In the genomic region with DNA sequence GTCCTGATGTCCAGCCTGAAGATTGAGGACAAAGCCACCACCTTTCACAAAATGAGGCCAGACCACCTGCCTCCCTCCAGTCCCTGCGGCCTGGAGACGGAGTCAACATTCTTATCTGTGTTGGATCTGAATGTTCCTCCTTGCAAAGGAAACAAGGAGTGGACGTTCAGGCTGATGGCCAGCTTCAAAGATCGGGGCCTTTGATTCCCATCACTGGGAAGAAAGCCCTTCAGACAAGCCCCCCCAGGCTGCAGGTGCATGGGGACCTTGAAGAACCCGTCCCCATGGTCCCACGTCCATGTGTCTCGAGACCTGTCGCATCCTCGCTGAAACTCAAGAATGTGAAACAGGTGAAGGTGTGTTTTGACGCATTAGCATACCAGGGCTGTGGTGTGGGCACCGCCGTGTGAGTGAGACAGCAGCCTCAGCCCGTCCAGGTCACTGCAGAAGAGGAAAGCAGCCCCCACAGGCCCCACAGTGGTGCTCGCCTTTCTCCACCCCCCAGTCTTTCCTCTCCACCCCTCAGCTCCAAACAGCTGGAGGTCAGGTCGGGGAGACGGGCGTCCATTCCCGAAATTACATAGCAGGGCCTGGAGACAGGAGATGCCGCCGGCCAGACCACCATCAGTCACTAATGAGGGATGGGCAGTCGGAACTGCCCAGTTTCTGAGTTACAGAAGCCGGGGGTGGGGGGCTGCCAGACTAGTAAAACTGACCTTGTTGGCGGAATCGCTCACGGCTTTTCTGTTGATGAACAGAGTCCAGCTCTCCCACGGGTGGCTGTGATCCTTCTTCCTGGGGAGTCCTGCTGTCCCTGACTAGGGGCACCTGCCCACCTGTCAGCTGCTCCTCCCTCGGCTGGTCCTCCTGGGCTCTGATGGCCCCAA, we compare ENCODE assay signal across 8 cellular contexts. TPM values are rescaled to one million over a fixed set of nuclear protein-coding genes. Genes with fewer than 3 reads are reported as not detected.
A peak's percentile ranks its signal among the peaks of the same experiment; 100 is the strongest.
DNase-seq lines count a peak whose midpoint lies in the region; ATAC-seq and TF ChIP-seq lines count a peak whose summit lies in the region.

No MANE protein-coding gene starts in this region.

- H3K4me3 Mint-ChIP-seq in CD8-positive, alpha-beta memory T cell = peak overlapping the region in 6 of 7 donors; percentile 44 to 98 (median 91)

- WGBS in esophagus squamous epithelium, 2 donors = 62 to 77% methylated on average over 10 to 12 of the region's 27 CpGs

- H3K9me3 ChIP-seq in CD8-positive, alpha-beta memory T cell (ENCODE audit: low read length) = no peaks in the 10 kb centered on the region
- H3K9me3 ChIP-seq in Panc1 (ENCODE audit: control insufficient read depth, insufficient read depth, low read depth, low read length) (no peaks in the 10 kb centered on the region), esophagus squamous epithelium (no peaks in the 10 kb centered on the region), parathyroid adenoma (ENCODE audit: control insufficient read depth, low read length) (no peaks in the 10 kb centered on the region)

- H3K36me3 ChIP-seq in CD8-positive, alpha-beta memory T cell (ENCODE audit: insufficient read depth, low read length) = peaks cover 12% of the 10 kb centered on the region
- H3K36me3 ChIP-seq in Panc1 (ENCODE audit: control insufficient read depth, insufficient read depth, low read length) (peaks cover 5% of the 10 kb centered on the region), esophagus squamous epithelium (peaks cover 0 to 28% (median 0%) of the 10 kb centered on the region in 3 donors), parathyroid adenoma (ENCODE audit: control insufficient read depth, insufficient read depth, low read length) (no peaks in the 10 kb centered on the region)

- BruUV-seq in Panc1 (replicated peaks; lab: Mats Ljungman, UMichigan) = no TSS peak

- H3K4me1 Mint-ChIP-seq in CD8-positive, alpha-beta memory T cell = peaks cover 30 to 32% (median 32%) of the 10 kb centered on the region in 3 donors

- peaks cover 6 to 33% (median 8%) of the 10 kb centered on the region in 3 donors for H3K36me3 Mint-ChIP-seq in CD8-positive, alpha-beta memory T cell

- peak overlapping the region; percentile 99 for H3K4me2 ChIP-seq in parathyroid adenoma (ENCODE audit: low read length)

- DNase-seq in CD8-positive, alpha-beta memory T cell = no peak
- no peak for DNase-seq in Panc1 (ENCODE audit: low read depth, low spot score)
- no peak for DNase-seq in esophagus squamous epithelium (lab: John Stamatoyannopoulos, UW)
- DNase-seq in stimulated activated CD4-positive, alpha-beta T cell treated with anti-CD3 and anti-CD28 coated beads, Interleukin-4, amount 100 ng/mL, for 4 hours = no peak
- no peak for DNase-seq in NCI-H82 (lab: John Stamatoyannopoulos, UW)
- no peak for DNase-seq in SIG-M5 treated with dmso at 0.1 percent for 504 hours (lab: John Stamatoyannopoulos, UW; ENCODE audit: unreplicated experiment)

- peaks cover 37% of the 10 kb centered on the region for H3K4me1 ChIP-seq in CD8-positive, alpha-beta memory T cell (ENCODE audit: insufficient read depth, low read length)
- H3K4me1 ChIP-seq in Panc1 (ENCODE audit: control insufficient read depth, insufficient read depth, low read length) (peaks cover 44% of the 10 kb centered on the region), esophagus squamous epithelium (peaks cover 26 to 52% (median 37%) of the 10 kb centered on the region in 3 donors), parathyroid adenoma (peaks cover 18% of the 10 kb centered on the region)

- POLR2A ChIA-PET in CD8-positive, alpha-beta memory T cell (lab: Charles Lee) = interaction anchor here (0.6 to 1.4 kb wide), 7 partner anchors 9 to 252 kb away, joined by 3 to 7 read pairs (median 3); partner anchors contain the start of gene CENPX
- POLR2A ChIA-PET in Panc1 (lab: Charles Lee) = no interaction called here

- H3K27me3 Mint-ChIP-seq in CD8-positive, alpha-beta memory T cell = peaks cover 0 to 1% of the 10 kb centered on the region in 2 donors

- no peaks in the 10 kb centered on the region for H3K27me3 ChIP-seq in CD8-positive, alpha-beta memory T cell (ENCODE audit: insufficient read depth, low read length, poor library complexity, severe bottlenecking)
- H3K27me3 ChIP-seq in Panc1 (ENCODE audit: control insufficient read depth, insufficient read depth, low read length) (no peaks in the 10 kb centered on the region), esophagus squamous epithelium (no peaks in the 10 kb centered on the region), parathyroid adenoma (ENCODE audit: control insufficient read depth, insufficient read depth, low read length) (no peaks in the 10 kb centered on the region)

- H3K4me3 ChIP-seq in CD8-positive, alpha-beta memory T cell (ENCODE audit: low read length) = peak overlapping the region; percentile 55
- H3K4me3 ChIP-seq in Panc1 (ENCODE audit: low read depth in 2 of 2, low read length in 2 of 2) = peak overlapping the region; percentile 66 to 80
- peak overlapping the region; percentile 94 to 99 (median 96) for H3K4me3 ChIP-seq in esophagus squamous epithelium
- H3K4me3 ChIP-seq in parathyroid adenoma (ENCODE audit: low read depth, low read length) = peak overlapping the region; percentile 79

- no peak for ATAC-seq in Panc1
- ATAC-seq in HG03439 (IDR thresholded peaks at IDR 0.05; ENCODE audit: unreplicated experiment) = no peak

- TF ChIP-seq POLR2A in esophagus squamous epithelium (IDR thresholded peaks at IDR 0.05) = no peak

- H3K27ac Mint-ChIP-seq in CD8-positive, alpha-beta memory T cell = peak overlapping the region in 7 of 8 donors; percentile 29 to 98 (median 75)

- in situ Hi-C loops in Panc1 (cut with HindIII; ENCODE audit: low pct_unique_long_range_greater_than_20kb, low sequenced_read_pairs) = no loop called here

- peaks cover 40% of the 10 kb centered on the region for H3K79me2 ChIP-seq in parathyroid adenoma

- TF ChIP-seq CTCF in Panc1 (IDR thresholded peaks at IDR 0.05) (no peak), esophagus squamous epithelium (IDR thresholded peaks at IDR 0.05) (no peak), parathyroid adenoma (IDR thresholded peaks at IDR 0.05) (no peak)

- H3K9me3 Mint-ChIP-seq in CD8-positive, alpha-beta memory T cell = no peaks in the 10 kb centered on the region

- peak overlapping the region; percentile 76 for H3K27ac ChIP-seq in CD8-positive, alpha-beta memory T cell (ENCODE audit: low read depth, low read length)
- H3K27ac ChIP-seq in Panc1 (ENCODE audit: low read length) = peak overlapping the region; percentile 82
- peak overlapping the region; percentile 100 for H3K27ac ChIP-seq in esophagus squamous epithelium
- H3K27ac ChIP-seq in parathyroid adenoma = peak overlapping the region; percentile 98

- intact Hi-C loops in Panc1 (cut with micrococcal nuclease; ENCODE audit: unreplicated experiment) = no loop called here
- intact Hi-C loops in esophagus squamous epithelium (cut with DNase I) = no loop called here

- CTCF ChIA-PET in CD8-positive, alpha-beta memory T cell (lab: Charles Lee) = interaction anchor here (0.9 to 1.4 kb wide), 3 partner anchors 18 to 38 kb away, joined by 3 to 4 read pairs (median 3); no protein-coding TSS in a partner anchor
- CTCF ChIA-PET in Panc1 (lab: Charles Lee) = no interaction called here

- peak overlapping the region; percentile 100 for H2AFZ ChIP-seq in parathyroid adenoma

- H3K9ac ChIP-seq in parathyroid adenoma = peak overlapping the region; percentile 65

RNA-seq across cellular contexts. Expression of gene CSNK1D, which starts 0.9 kb away (rescaled TPM):
- 100 to 1,000 TPM; 129 to 141 TPM for total RNA-seq in CD8-positive, alpha-beta memory T cell
- 74.6 TPM for polyA plus RNA-seq in CD8-positive, alpha-beta memory T cell
- total RNA-seq in Panc1 (2021; ENCODE audit: unreplicated experiment) (234 TPM), esophagus squamous epithelium (100 to 1,000 TPM in 1 of 4 donors, 10 to 100 TPM in 3; 24.6 to 102 (median 57.1) TPM)
- 316 TPM for polyA plus RNA-seq in Panc1 (2012; ENCODE audit: insufficient read length)

RNA-seq across cellular contexts. Expression of gene CD7, which starts 43.0 kb away (rescaled TPM):
- total RNA-seq in CD8-positive, alpha-beta memory T cell = 100 to 1,000 TPM; 186 to 190 TPM
- 193 TPM for polyA plus RNA-seq in CD8-positive, alpha-beta memory T cell
- 0.77 TPM for total RNA-seq in Panc1 (2021; ENCODE audit: unreplicated experiment)
- 0.27 TPM for polyA plus RNA-seq in Panc1 (2012; ENCODE audit: insufficient read length)
- total RNA-seq in esophagus squamous epithelium = 1 to 10 TPM; 3.0 to 4.4 (median 4.1) TPM

RNA-seq across cellular contexts. Expression of gene SLC16A3, which starts 45.5 kb away (rescaled TPM):
- total RNA-seq in CD8-positive, alpha-beta memory T cell = 10 to 100 TPM; 27.5 to 31.8 TPM
- polyA plus RNA-seq in CD8-positive, alpha-beta memory T cell = 3.3 TPM
- 581 TPM for total RNA-seq in Panc1 (2021; ENCODE audit: unreplicated experiment)
- polyA plus RNA-seq in Panc1 (2012; ENCODE audit: insufficient read length) = 1,387 TPM
- 10 to 100 TPM; 18.8 to 32.9 (median 21.7) TPM for total RNA-seq in esophagus squamous epithelium

RNA-seq across cellular contexts. Expression of gene SECTM1, which starts 59.2 kb away (rescaled TPM):
- total RNA-seq in CD8-positive, alpha-beta memory T cell = 1 to 10 TPM in 1 of 2 experiments, under 1 TPM in 1; 0.49 to 1.1 TPM
- 1.9 TPM for polyA plus RNA-seq in CD8-positive, alpha-beta memory T cell
- 5.4 TPM for total RNA-seq in Panc1 (2021; ENCODE audit: unreplicated experiment)
- 7.3 TPM for polyA plus RNA-seq in Panc1 (2012; ENCODE audit: insufficient read length)
- total RNA-seq in esophagus squamous epithelium = 10 to 100 TPM in 1 of 4 donors, 1 to 10 TPM in 3; 4.3 to 19.5 (median 6.5) TPM

Comparison
In these comparisons a context has a peak if more than half of its experiments do, and no peak if none do; other contexts are left out.
1. RNA of gene CD7, which starts 43.0 kb away (total RNA-seq): 186 to 190 TPM in CD8-positive, alpha-beta memory T cell; 3.0 to 4.4 TPM in esophagus squamous epithelium and 0.77 TPM in Panc1 (single experiment); every median in the first group is over 10 times any median in the second.
2. RNA of gene SLC16A3, which starts 45.5 kb away (total RNA-seq): 581 TPM in Panc1 (single experiment); 27.5 to 31.8 TPM in CD8-positive, alpha-beta memory T cell and 18.8 to 32.9 TPM in esophagus squamous epithelium; every median in the first group is over 10 times any median in the second.
3. Peak in every context shown above with its lines, with median percentiles within 50 percentile points of each other: H3K27ac ChIP-seq and H3K4me3 ChIP-seq.